ENCODE assay signal across 1 cellular context in genomic region chr16:84144859-84145639, GRCh38.
TF ChIP-seq lines count a peak whose summit lies in the region.

DNAAF1 (plus strand) TSS chr16:84145308; CDS start chr16:84145441, 133 bp downstream.
HSDL1 (minus strand) TSS chr16:84145177; CDS start chr16:84131321, 13,856 bp downstream.

TF ChIP-seq in HCT116, 20 proteins besides CTCF, POLR2A, EP300 and RAD21 (continued from another document):
- TF ChIP-seq REST (IDR thresholded peaks at IDR 0.05; ENCODE audit: low read depth): no peak
